31 cellular contexts compared by ENCODE assay signal in the genomic region with DNA sequence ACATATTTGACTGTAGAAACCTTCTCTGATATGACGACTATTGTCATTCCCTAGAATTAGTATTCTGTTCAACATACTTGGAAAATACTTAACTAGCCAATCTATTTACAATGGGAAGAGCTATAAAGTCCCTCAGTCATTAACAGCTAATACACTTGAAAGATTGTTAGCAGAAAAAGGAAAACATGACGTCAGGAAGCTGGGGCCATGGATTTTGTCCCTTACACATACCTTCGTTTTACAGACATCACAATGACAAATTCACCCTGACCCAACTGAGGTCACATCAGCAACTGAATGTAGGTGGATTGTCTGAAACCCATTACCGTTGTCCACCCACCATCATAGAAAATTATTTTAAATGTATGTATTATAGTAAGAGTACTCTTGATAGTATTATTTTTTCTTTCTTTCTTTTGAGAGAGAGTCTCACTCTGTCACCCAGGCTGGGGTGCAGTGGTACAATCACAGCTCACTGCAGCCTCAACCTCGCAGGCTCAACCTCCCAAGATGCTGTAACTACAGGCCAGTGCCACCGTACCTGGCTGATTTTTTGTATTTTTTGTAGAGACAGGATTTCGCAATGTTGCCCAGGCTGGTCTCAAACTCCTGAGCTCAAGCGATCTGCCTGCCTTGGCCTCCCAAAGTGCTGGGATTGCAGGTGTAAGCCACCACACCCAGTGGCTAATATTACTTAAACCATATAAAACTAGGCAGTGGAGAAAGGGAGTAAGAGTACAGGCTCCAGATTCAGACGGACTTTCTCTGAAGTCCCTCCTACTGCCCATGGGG.
"Had no signal": no experiment of that assay in that cellular context is flagged by ENCODE, and none has a peak within 500 bp of the region (broad histone marks: within the 10 kb centered on the region; RNA-seq: fewer than 3 reads in every experiment).

No MANE protein-coding gene starts in this region.

- ATAC-seq: natural killer cell; psoas muscle; right cardiac atrium; sciatic nerve; stimulated activated memory B cell treated with anti-CD40 and anti-IgM and Interleukin-4, amounts not matched to agents 10 μg/mL and 1 μg/mL and 100 μg/mL, for 72 hours; stimulated activated naive CD8-positive, alpha-beta T cell treated with anti-CD3 and anti-CD28 coated beads, Interleukin-15, amount 100 ng/mL, for 72 hours; stimulated activated naive CD8-positive, alpha-beta T cell treated with anti-CD3 and anti-CD28 coated beads, Interleukin-15, Interleukin-2, amounts not matched to agents 100 U/mL and 50 U/mL, for 24 hours; upper lobe of right lung had no signal

- H3K4me1 Mint-ChIP-seq: natural killer cell; stimulated activated memory B cell treated with anti-CD40 and anti-IgM and Interleukin-4, amounts not matched to agents 10 μg/mL and 1 μg/mL and 100 μg/mL, for 72 hours; stimulated activated naive CD8-positive, alpha-beta T cell treated with anti-CD3 and anti-CD28 coated beads, Interleukin-15, amount 100 ng/mL, for 72 hours had no signal

- H3K27me3 ChIP-seq: neural progenitor cell, ovary, suprapubic skin, testis, transverse colon, upper lobe of right lung, uterus had no signal

- H2AFZ ChIP-seq: parathyroid adenoma had no signal

- H3K4me3 ChIP-seq: neural progenitor cell, ovary, psoas muscle, skin epidermis, smooth muscle cell, spleen, suprapubic skin, testis, tibial artery, transverse colon, upper lobe of right lung, uterus had no signal

- H3K36me3 Mint-ChIP-seq: natural killer cell; neural progenitor cell; stimulated activated memory B cell treated with anti-CD40 and anti-IgM and Interleukin-4, amounts not matched to agents 10 μg/mL and 1 μg/mL and 100 μg/mL, for 72 hours; type B pancreatic cell had no signal

- H3K9ac ChIP-seq: neural progenitor cell, parathyroid adenoma had no signal

- H3K79me2 ChIP-seq: parathyroid adenoma had no signal

- H3K4me2 ChIP-seq: neural progenitor cell, smooth muscle cell had no signal

- H3K27ac ChIP-seq: neural progenitor cell, ovary, parathyroid adenoma, psoas muscle, skin epidermis, spleen, suprapubic skin, testis, tibial artery, transverse colon, upper lobe of right lung, uterus had no signal

- H3K27ac Mint-ChIP-seq: natural killer cell; neural progenitor cell; progenitor cell of endocrine pancreas; stimulated activated memory B cell treated with anti-CD40 and anti-IgM and Interleukin-4, amounts not matched to agents 10 μg/mL and 1 μg/mL and 100 μg/mL, for 72 hours; type B pancreatic cell had no signal

- H3K4me1 ChIP-seq: neural progenitor cell, parathyroid adenoma, psoas muscle, spleen, suprapubic skin, testis, tibial artery, transverse colon, upper lobe of right lung, uterus had no signal

- H3K9me3 Mint-ChIP-seq: stimulated activated memory B cell treated with anti-CD40 and anti-IgM and Interleukin-4, amounts not matched to agents 10 μg/mL and 1 μg/mL and 100 μg/mL, for 72 hours; stimulated activated naive CD8-positive, alpha-beta T cell treated with anti-CD3 and anti-CD28 coated beads, Interleukin-15, amount 100 ng/mL, for 72 hours had no signal

- H3K4me3 Mint-ChIP-seq: natural killer cell; nephron; neural progenitor cell; stimulated activated memory B cell treated with anti-CD40 and anti-IgM and Interleukin-4, amounts not matched to agents 10 μg/mL and 1 μg/mL and 100 μg/mL, for 72 hours; stimulated activated naive CD8-positive, alpha-beta T cell treated with anti-CD3 and anti-CD28 coated beads, Interleukin-15, amount 100 ng/mL, for 72 hours; type B pancreatic cell had no signal

- DNase-seq: natural killer cell; occipital lobe; ovary; posterior cingulate gyrus; psoas muscle; right cardiac atrium; spleen; stimulated activated CD4-positive, alpha-beta T cell treated with anti-CD3 and anti-CD28 coated beads, Interleukin-12 subunit alpha, Interleukin-12 subunit beta, amount 100 ng/mL, for 4 hours; stimulated activated CD4-positive, alpha-beta T cell treated with anti-CD3 and anti-CD28 coated beads, Interleukin-1b, Interleukin-23, amount 100 ng/mL, for 48 hours; stimulated activated CD4-positive, alpha-beta T cell treated with anti-CD3 and anti-CD28 coated beads, Interleukin-4, amount 100 ng/mL, for 1 hour; stimulated activated CD4-positive, alpha-beta T cell treated with anti-CD3 and anti-CD28 coated beads, Interleukin-4, amount 100 ng/mL, for 4 hours; stimulated activated CD8-positive, alpha-beta memory T cell treated with anti-CD3 and anti-CD28 coated beads, Interleukin-4, amount 100 ng/mL, for 48 hours; stimulated activated naive CD4-positive, alpha-beta T cell; stimulated activated naive CD8-positive, alpha-beta T cell treated with anti-CD3 and anti-CD28 coated beads, Interleukin-15, amount 100 ng/mL, for 72 hours; stimulated activated naive CD8-positive, alpha-beta T cell treated with anti-CD3 and anti-CD28 coated beads, Interleukin-15, Interleukin-2, amounts not matched to agents 100 U/mL and 50 U/mL, for 24 hours; substantia nigra; testis; tibial artery; transverse colon; upper lobe of right lung; uterus had no signal

- H3K27me3 Mint-ChIP-seq: stimulated activated naive CD8-positive, alpha-beta T cell treated with anti-CD3 and anti-CD28 coated beads, Interleukin-15, amount 100 ng/mL, for 72 hours had no signal

- H3K36me3 ChIP-seq: ovary, spleen, suprapubic skin, tibial artery, transverse colon, upper lobe of right lung, uterus had no signal

- H3K9me3 ChIP-seq: ovary, suprapubic skin, testis, tibial artery, transverse colon, upper lobe of right lung, uterus had no signal
